In the genomic region with DNA sequence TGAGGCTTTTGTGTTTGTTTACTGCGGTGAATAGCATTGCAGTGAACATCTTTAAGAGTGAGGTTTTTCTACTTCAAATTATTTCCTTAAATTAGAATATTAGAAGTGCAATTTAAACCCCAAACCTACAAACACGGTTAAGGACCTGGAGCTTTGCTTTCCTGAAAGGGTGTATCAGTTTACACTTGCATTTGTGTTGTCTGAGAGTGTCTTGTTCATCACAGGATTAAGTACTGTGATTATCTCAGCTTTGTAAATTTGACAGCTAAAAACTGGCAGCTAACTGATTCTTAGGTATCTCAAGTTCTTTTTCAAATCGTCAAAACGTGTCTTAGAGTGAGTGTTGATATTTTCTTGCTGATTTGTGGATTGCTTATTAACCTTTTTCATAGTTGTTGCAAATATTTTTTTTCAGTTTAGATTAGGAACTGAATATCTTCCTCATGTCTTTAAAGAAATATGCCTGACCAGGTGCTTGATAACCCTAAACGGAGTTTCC, we compare ENCODE assay signal across 12 cellular contexts. TPM values are rescaled to one million over a fixed set of nuclear protein-coding genes. Genes with fewer than 3 reads are reported as not detected.
A peak's percentile ranks its signal among the peaks of the same experiment; 100 is the strongest.
DNase-seq lines count a peak whose midpoint lies in the region; ATAC-seq and TF ChIP-seq lines count a peak whose summit lies in the region.
"Had no signal": no experiment of that assay in that cellular context is flagged by ENCODE, and none has a peak within 500 bp of the region (broad histone marks: within the 10 kb centered on the region; RNA-seq: fewer than 3 reads in every experiment).

No MANE protein-coding gene starts in this region.

- TF ChIP-seq EP300 in neural cell (conservative IDR thresholded peaks at IDR 0.05; ENCODE audit: poor library complexity, severe bottlenecking): peak; percentile 40

- intact Hi-C loops in upper lobe of right lung (cut with DNase I): no loop called here

- H3K4me1 ChIP-seq in Karpas-422 (ENCODE audit: low read length) (peaks cover 37% of the 10 kb centered on the region), upper lobe of right lung (peaks cover 21% of the 10 kb centered on the region)

- peaks cover 3% of the 10 kb centered on the region for H3F3A ChIP-seq in neural cell (ENCODE audit: insufficient read depth, low read length, poor library complexity, severe bottlenecking)

- H4K20me1 ChIP-seq in Karpas-422 (ENCODE audit: insufficient read depth, low read depth, low read length): no peaks in the 10 kb centered on the region
- H4K20me1 ChIP-seq in neural cell (ENCODE audit: insufficient read depth): no peaks in the 10 kb centered on the region

- no peak for TF ChIP-seq RAD21 in neural cell (conservative IDR thresholded peaks at IDR 0.05)

- H3K9me3 ChIP-seq in Karpas-422 (ENCODE audit: low read length): no peaks in the 10 kb centered on the region
- no peaks in the 10 kb centered on the region for H3K9me3 ChIP-seq in WERI-Rb-1 (ENCODE audit: severe bottlenecking)
- H3K9me3 ChIP-seq in neural cell (ENCODE audit: low read length): no peaks in the 10 kb centered on the region
- no peaks in the 10 kb centered on the region for H3K9me3 ChIP-seq in upper lobe of right lung
- H3K9me3 ChIP-seq: testis had no signal

- H3K79me2 ChIP-seq in Karpas-422 (ENCODE audit: low read length): no peaks in the 10 kb centered on the region
- peaks cover 13% of the 10 kb centered on the region for H3K79me2 ChIP-seq in neural cell (replicated peaks; ENCODE audit: insufficient read depth, low read length)

- no peak overlapping the region for H3K27ac ChIP-seq in Karpas-422 (ENCODE audit: low read length)
- peak overlapping the region; percentile 19; the same call in 1 of the 2 replicates for H3K27ac ChIP-seq in WERI-Rb-1
- H3K27ac ChIP-seq in neural cell (ENCODE audit: low read length): no peak overlapping the region
- H3K27ac ChIP-seq in upper lobe of right lung: no peak overlapping the region
- H3K27ac ChIP-seq: testis had no signal

- no peaks in the 10 kb centered on the region for H3K27me3 ChIP-seq in Karpas-422 (ENCODE audit: low read length)
- no peaks in the 10 kb centered on the region for H3K27me3 ChIP-seq in WERI-Rb-1 (ENCODE audit: insufficient read depth, low read depth, severe bottlenecking)
- H3K27me3 ChIP-seq in neural cell (ENCODE audit: insufficient read depth, low read depth, low read length): no peaks in the 10 kb centered on the region
- no peaks in the 10 kb centered on the region for H3K27me3 ChIP-seq in upper lobe of right lung
- H3K27me3 ChIP-seq: testis had no signal

- H3K4me2 ChIP-seq in Karpas-422 (ENCODE audit: low read depth, low read length, poor library complexity, severe bottlenecking) (peak overlapping the region; percentile 27), neural cell (ENCODE audit: low read length) (peak overlapping the region; percentile 4)

- no peaks in the 10 kb centered on the region for H3K9me2 ChIP-seq in Karpas-422 (replicated peaks; ENCODE audit: insufficient read depth, low read length)
- H3K9me2 ChIP-seq in neural cell (ENCODE audit: insufficient read depth, low read length): no peaks in the 10 kb centered on the region

- H3K4me3 ChIP-seq in Karpas-422 (ENCODE audit: low read length) (no peak overlapping the region), WERI-Rb-1 (ENCODE audit: low read depth, low read length) (0 out of 2 replicates have a peak overlapping the region, but pooled peaks have one; percentile 0), neural cell (ENCODE audit: low read length) (peak overlapping the region; percentile 30), upper lobe of right lung (no peak overlapping the region)
- H3K4me3 ChIP-seq: testis had no signal

- H3K9ac ChIP-seq in Karpas-422 (ENCODE audit: low read length) (no peak overlapping the region), neural cell (ENCODE audit: low read length) (no peak overlapping the region)

- TF ChIP-seq CTCF in WERI-Rb-1 (IDR thresholded peaks at IDR 0.05; ENCODE audit: low read depth, low read length) (no peak), neural cell (IDR thresholded peaks at IDR 0.05; ENCODE audit: poor library complexity, severe bottlenecking) (no peak), upper lobe of right lung (IDR thresholded peaks at IDR 0.05) (no peak)

- peak; percentile 44 for DNase-seq in DMS153 (lab: John Stamatoyannopoulos, UW)
- no peak for DNase-seq in Karpas-422
- no peak for DNase-seq in WERI-Rb-1
- no peak for DNase-seq in AG20443 (ENCODE audit: low spot score)
- DNase-seq in upper lobe of right lung: no peak
- no peak for DNase-seq in mesenteric fat pad (ENCODE audit: low spot score)
- DNase-seq: activated gamma-delta T cell; KG1; stimulated activated CD4-positive, alpha-beta T cell treated with anti-CD3 and anti-CD28 coated beads, Interleukin-4, amount 100 ng/mL, for 1 hour; testis had no signal

- H2AFZ ChIP-seq in Karpas-422 (ENCODE audit: low read length) (no peak overlapping the region), neural cell (ENCODE audit: low read depth, low read length) (no peak overlapping the region)

- H3K36me3 ChIP-seq in Karpas-422 (ENCODE audit: insufficient read depth, low read length): no peaks in the 10 kb centered on the region
- H3K36me3 ChIP-seq in WERI-Rb-1: no peaks in the 10 kb centered on the region
- no peaks in the 10 kb centered on the region for H3K36me3 ChIP-seq in neural cell (ENCODE audit: insufficient read depth, low read length)
- H3K36me3 ChIP-seq in upper lobe of right lung: no peaks in the 10 kb centered on the region

- ATAC-seq in upper lobe of right lung (no peak), GM21367 (IDR thresholded peaks at IDR 0.05; ENCODE audit: unreplicated experiment) (no peak)

TF ChIP-seq in neural cell, 6 proteins besides CTCF, POLR2A, EP300 and RAD21:
- TF ChIP-seq MXI1 (conservative IDR thresholded peaks at IDR 0.05; ENCODE audit: poor library complexity, severe bottlenecking): no peak
- TF ChIP-seq POLR2AphosphoS5 (IDR thresholded peaks at IDR 0.05): peak; percentile 46
- no peak for TF ChIP-seq TAF1 (IDR thresholded peaks at IDR 0.05; ENCODE audit: low read depth)
- TF ChIP-seq EZH2 (IDR thresholded peaks at IDR 0.05; ENCODE audit: borderline replicate concordance, insufficient read depth, low read length, poor library complexity, severe bottlenecking): no peak
- no peak for TF ChIP-seq SMC3 (conservative IDR thresholded peaks at IDR 0.05; ENCODE audit: poor library complexity)
- TF ChIP-seq, protein P1, sequence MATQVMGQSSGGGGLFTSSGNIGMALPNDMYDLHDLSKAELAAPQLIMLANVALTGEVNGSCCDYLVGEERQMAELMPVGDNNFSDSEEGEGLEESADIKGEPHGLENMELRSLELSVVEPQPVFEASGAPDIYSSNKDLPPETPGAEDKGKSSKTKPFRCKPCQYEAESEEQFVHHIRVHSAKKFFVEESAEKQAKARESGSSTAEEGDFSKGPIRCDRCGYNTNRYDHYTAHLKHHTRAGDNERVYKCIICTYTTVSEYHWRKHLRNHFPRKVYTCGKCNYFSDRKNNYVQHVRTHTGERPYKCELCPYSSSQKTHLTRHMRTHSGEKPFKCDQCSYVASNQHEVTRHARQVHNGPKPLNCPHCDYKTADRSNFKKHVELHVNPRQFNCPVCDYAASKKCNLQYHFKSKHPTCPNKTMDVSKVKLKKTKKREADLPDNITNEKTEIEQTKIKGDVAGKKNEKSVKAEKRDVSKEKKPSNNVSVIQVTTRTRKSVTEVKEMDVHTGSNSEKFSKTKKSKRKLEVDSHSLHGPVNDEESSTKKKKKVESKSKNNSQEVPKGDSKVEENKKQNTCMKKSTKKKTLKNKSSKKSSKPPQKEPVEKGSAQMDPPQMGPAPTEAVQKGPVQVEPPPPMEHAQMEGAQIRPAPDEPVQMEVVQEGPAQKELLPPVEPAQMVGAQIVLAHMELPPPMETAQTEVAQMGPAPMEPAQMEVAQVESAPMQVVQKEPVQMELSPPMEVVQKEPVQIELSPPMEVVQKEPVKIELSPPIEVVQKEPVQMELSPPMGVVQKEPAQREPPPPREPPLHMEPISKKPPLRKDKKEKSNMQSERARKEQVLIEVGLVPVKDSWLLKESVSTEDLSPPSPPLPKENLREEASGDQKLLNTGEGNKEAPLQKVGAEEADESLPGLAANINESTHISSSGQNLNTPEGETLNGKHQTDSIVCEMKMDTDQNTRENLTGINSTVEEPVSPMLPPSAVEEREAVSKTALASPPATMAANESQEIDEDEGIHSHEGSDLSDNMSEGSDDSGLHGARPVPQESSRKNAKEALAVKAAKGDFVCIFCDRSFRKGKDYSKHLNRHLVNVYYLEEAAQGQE (IDR thresholded peaks at IDR 0.05; ENCODE audit: borderline replicate concordance): no peak
TF ChIP-seq in neural cell: peak in this region for 1.

RNA-seq across cellular contexts. Expression of a gene that starts 41.8 kb away (rescaled TPM):
- total RNA-seq in Karpas-422 (2014; rRNA removed; shearing (Covaris generic); ENCODE audit: low replicate concordance): 29.9 and 30.7 TPM in 2 replicates
- polyA plus RNA-seq in neural cell: 88.2 and 96.3 TPM in 2 replicates
- polyA minus RNA-seq in neural cell: 69.4 and 93.9 TPM in 2 replicates
- 178 TPM for total RNA-seq in upper lobe of right lung
- 144 TPM for total RNA-seq in mesenteric fat pad

Comparison
In these comparisons a context has a peak if more than half of its experiments do, and no peak if none do; other contexts are left out.
1. H3K4me3 ChIP-seq: peak in WERI-Rb-1 (single experiment) and neural cell (single experiment); none in Karpas-422 (single experiment) and upper lobe of right lung (single experiment).